Comparison of ENCODE assay signal across 1 cellular context in the genomic region with DNA sequence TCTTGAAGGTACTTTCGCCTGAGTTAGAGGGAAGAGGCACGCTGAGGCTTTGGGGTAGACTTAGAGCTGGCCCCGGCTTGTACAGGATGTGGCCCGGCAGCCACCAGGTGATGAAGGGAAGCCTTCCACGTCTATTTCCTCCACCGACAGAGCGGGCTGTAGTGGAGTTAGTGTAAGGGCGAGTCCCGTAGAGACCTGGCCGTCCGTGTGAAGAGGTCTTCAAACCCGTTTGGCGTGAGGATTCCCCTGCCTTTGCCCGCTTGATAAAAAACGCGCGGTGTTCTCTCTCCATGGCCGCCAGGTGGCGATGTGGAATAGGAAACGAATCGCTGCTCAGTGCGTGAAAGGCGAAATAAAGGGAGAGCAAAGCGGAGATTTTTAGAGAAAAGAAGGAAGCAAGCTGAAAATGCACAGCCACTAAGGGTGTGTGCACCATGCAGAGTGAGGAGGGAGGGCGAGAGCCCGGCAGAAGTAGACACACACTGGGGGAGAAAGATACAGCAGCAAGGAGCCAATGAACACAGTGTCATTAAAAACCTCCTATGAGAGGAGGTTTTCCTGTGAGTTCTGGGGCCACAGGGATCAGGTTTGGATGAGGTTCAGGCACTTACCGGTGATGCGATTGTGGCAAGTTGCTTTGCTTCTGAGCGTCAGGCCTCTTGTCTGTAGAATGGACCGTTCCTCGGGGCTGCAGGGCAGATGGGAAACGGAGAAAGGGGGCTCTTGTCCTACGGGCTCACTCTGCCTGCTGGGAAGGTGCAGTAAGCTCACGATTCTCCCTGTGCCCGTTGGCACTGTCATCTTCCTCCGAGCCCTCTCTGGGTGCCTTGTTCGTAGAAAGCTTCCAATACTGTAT.
TF ChIP-seq lines count a peak whose summit lies in the region.

No MANE protein-coding gene starts in this region.

TF ChIP-seq in HEK293, 187 proteins besides CTCF, POLR2A, EP300 and RAD21 (continued from another document and continues in another):
- TF ChIP-seq ZNF433 (tag by site-specific recombination; IDR thresholded peaks at IDR 0.05; ENCODE audit: low read depth) (no peak), YY2 (tag by site-specific recombination; IDR thresholded peaks at IDR 0.05) (no peak), SCRT1 (tag by site-specific recombination; IDR thresholded peaks at IDR 0.05; ENCODE audit: borderline replicate concordance) (no peak), ZNF366 (tag by site-specific recombination; conservative IDR thresholded peaks at IDR 0.05) (peak; percentile 88), ZSCAN5A (tag by site-specific recombination; IDR thresholded peaks at IDR 0.05) (no peak), ZNF654 (tag by site-specific recombination; IDR thresholded peaks at IDR 0.05; ENCODE audit: low read depth) (peak; percentile 84), BCL11A (tag by site-specific recombination; IDR thresholded peaks at IDR 0.05; ENCODE audit: low read depth) (no peak), ZNF404 (tag by site-specific recombination; IDR thresholded peaks at IDR 0.05) (no peak), FEZF1 (tag by site-specific recombination; IDR thresholded peaks at IDR 0.05) (peak; percentile 87), ZNF660 (tag by site-specific recombination; IDR thresholded peaks at IDR 0.05) (peak; percentile 78), ZNF223 (tag by site-specific recombination; IDR thresholded peaks at IDR 0.05) (no peak), ZNF629 (tag by site-specific recombination; IDR thresholded peaks at IDR 0.05) (no peak), ZNF701 (tag by site-specific recombination; IDR thresholded peaks at IDR 0.05) (no peak), ZNF133 (tag by site-specific recombination; IDR thresholded peaks at IDR 0.05) (no peak), GLIS1 (tag by site-specific recombination; IDR thresholded peaks at IDR 0.05) (0 out of 2 replicates have a peak, but pooled peaks have one; percentile 27), ZNF596 (tag by site-specific recombination; IDR thresholded peaks at IDR 0.05) (no peak), ZNF585B (tag by site-specific recombination; IDR thresholded peaks at IDR 0.05) (no peak), ZEB2 (tag by site-specific recombination; IDR thresholded peaks at IDR 0.05) (0 out of 2 replicates have a peak, but pooled peaks have one; percentile 15), ZBTB26 (tag by site-specific recombination; optimal IDR thresholded peaks at IDR 0.05) (peak; percentile 25), ZNF555 (tag by site-specific recombination; conservative IDR thresholded peaks at IDR 0.05) (no peak), ZNF169 (tag by site-specific recombination; IDR thresholded peaks at IDR 0.05) (no peak), ZNF335 (tag by site-specific recombination; conservative IDR thresholded peaks at IDR 0.05) (peak; percentile 71), ZNF155 (tag by site-specific recombination; IDR thresholded peaks at IDR 0.05) (no peak), ZNF16 (tag by site-specific recombination; IDR thresholded peaks at IDR 0.05; ENCODE audit: low read depth) (no peak), ZFHX2 (tag by site-specific recombination; conservative IDR thresholded peaks at IDR 0.05) (no peak), ZNF239 (tag by site-specific recombination; IDR thresholded peaks at IDR 0.05) (no peak), ZBTB49 (tag by site-specific recombination; IDR thresholded peaks at IDR 0.05; ENCODE audit: low read depth) (no peak), ZNF37A (tag by site-specific recombination; IDR thresholded peaks at IDR 0.05) (no peak), ZNF311 (tag by site-specific recombination; IDR thresholded peaks at IDR 0.05; ENCODE audit: borderline replicate concordance) (no peak), ZSCAN23 (tag by site-specific recombination; IDR thresholded peaks at IDR 0.05) (no peak), PRDM1 (tag by site-specific recombination; IDR thresholded peaks at IDR 0.05) (peak; percentile 91), ZNF624 (tag by site-specific recombination; IDR thresholded peaks at IDR 0.05) (no peak), ZNF610 (tag by site-specific recombination; IDR thresholded peaks at IDR 0.05; ENCODE audit: borderline replicate concordance) (no peak), OSR2 (tag by site-specific recombination; IDR thresholded peaks at IDR 0.05) (no peak), SP7 (tag by site-specific recombination; IDR thresholded peaks at IDR 0.05) (no peak), ZNF146 (tag by site-specific recombination; IDR thresholded peaks at IDR 0.05) (no peak), SALL2 (tag by site-specific recombination; IDR thresholded peaks at IDR 0.05; ENCODE audit: borderline replicate concordance) (no peak), ZNF26 (tag by site-specific recombination; IDR thresholded peaks at IDR 0.05) (no peak), ZNF670 (tag by site-specific recombination; IDR thresholded peaks at IDR 0.05; ENCODE audit: low read depth) (no peak), ZNF362 (tag by site-specific recombination; IDR thresholded peaks at IDR 0.05) (peak; percentile 92), ZNF18 (tag by site-specific recombination; IDR thresholded peaks at IDR 0.05) (no peak), ZFP37 (tag by site-specific recombination; IDR thresholded peaks at IDR 0.05) (peak; percentile 25; the same call in 1 of the 2 replicates), ZNF529 (tag by site-specific recombination; IDR thresholded peaks at IDR 0.05; ENCODE audit: insufficient replicate concordance) (no peak), ZIC2 (tag by site-specific recombination; IDR thresholded peaks at IDR 0.05) (peak; percentile 78), ZNF248 (tag by site-specific recombination; IDR thresholded peaks at IDR 0.05) (no peak), ZNF23 (tag by site-specific recombination; IDR thresholded peaks at IDR 0.05; ENCODE audit: borderline replicate concordance) (no peak), ZNF157 (tag by site-specific recombination; IDR thresholded peaks at IDR 0.05) (no peak)
- TF ChIP-seq, protein P1, sequence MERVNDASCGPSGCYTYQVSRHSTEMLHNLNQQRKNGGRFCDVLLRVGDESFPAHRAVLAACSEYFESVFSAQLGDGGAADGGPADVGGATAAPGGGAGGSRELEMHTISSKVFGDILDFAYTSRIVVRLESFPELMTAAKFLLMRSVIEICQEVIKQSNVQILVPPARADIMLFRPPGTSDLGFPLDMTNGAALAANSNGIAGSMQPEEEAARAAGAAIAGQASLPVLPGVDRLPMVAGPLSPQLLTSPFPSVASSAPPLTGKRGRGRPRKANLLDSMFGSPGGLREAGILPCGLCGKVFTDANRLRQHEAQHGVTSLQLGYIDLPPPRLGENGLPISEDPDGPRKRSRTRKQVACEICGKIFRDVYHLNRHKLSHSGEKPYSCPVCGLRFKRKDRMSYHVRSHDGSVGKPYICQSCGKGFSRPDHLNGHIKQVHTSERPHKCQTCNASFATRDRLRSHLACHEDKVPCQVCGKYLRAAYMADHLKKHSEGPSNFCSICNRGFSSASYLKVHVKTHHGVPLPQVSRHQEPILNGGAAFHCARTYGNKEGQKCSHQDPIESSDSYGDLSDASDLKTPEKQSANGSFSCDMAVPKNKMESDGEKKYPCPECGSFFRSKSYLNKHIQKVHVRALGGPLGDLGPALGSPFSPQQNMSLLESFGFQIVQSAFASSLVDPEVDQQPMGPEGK (tag by site-specific recombination; IDR thresholded peaks at IDR 0.05): no peak
- TF ChIP-seq, protein P2, sequence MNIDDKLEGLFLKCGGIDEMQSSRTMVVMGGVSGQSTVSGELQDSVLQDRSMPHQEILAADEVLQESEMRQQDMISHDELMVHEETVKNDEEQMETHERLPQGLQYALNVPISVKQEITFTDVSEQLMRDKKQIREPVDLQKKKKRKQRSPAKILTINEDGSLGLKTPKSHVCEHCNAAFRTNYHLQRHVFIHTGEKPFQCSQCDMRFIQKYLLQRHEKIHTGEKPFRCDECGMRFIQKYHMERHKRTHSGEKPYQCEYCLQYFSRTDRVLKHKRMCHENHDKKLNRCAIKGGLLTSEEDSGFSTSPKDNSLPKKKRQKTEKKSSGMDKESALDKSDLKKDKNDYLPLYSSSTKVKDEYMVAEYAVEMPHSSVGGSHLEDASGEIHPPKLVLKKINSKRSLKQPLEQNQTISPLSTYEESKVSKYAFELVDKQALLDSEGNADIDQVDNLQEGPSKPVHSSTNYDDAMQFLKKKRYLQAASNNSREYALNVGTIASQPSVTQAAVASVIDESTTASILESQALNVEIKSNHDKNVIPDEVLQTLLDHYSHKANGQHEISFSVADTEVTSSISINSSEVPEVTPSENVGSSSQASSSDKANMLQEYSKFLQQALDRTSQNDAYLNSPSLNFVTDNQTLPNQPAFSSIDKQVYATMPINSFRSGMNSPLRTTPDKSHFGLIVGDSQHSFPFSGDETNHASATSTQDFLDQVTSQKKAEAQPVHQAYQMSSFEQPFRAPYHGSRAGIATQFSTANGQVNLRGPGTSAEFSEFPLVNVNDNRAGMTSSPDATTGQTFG (tag by site-specific recombination; IDR thresholded peaks at IDR 0.05; ENCODE audit: borderline replicate concordance): no peak
- TF ChIP-seq, protein P3, sequence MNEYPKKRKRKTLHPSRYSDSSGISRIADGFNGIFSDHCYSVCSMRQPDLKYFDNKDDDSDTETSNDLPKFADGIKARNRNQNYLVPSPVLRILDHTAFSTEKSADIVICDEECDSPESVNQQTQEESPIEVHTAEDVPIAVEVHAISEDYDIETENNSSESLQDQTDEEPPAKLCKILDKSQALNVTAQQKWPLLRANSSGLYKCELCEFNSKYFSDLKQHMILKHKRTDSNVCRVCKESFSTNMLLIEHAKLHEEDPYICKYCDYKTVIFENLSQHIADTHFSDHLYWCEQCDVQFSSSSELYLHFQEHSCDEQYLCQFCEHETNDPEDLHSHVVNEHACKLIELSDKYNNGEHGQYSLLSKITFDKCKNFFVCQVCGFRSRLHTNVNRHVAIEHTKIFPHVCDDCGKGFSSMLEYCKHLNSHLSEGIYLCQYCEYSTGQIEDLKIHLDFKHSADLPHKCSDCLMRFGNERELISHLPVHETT (tag by site-specific recombination; IDR thresholded peaks at IDR 0.05): no peak
